ENCODE assay signal across 8 cellular contexts in genomic region chrX:153970398-153971123, GRCh38. TPM values are rescaled to one million over a fixed set of nuclear protein-coding genes. Genes with fewer than 3 reads are reported as not detected.
A peak's percentile ranks its signal among the peaks of the same experiment; 100 is the strongest.
DNase-seq lines count a peak whose midpoint lies in the region; ATAC-seq, FAIRE-seq and TF ChIP-seq lines count a peak whose summit lies in the region.

No MANE protein-coding gene starts in this region.

- TSS peak; percentile 57 for BruUV-seq in HepG2 (replicated peaks; lab: Mats Ljungman, UMichigan)

- H3K4me3 ChIP-seq in ACC112 (ENCODE audit: low read depth, low read length): peak overlapping the region; percentile 87
- peak overlapping the region; percentile 92 for H3K4me3 ChIP-seq in GM12865 (ENCODE audit: low read depth, low read length)
- peak overlapping the region; percentile 48 for H3K4me3 ChIP-seq in colonic mucosa
- H3K4me3 ChIP-seq in HepG2 (replicated peaks in 1 of 3; ENCODE audit: insufficient read depth in 1 of 3, low read depth in 2 of 3, low read length in 3 of 3): peak overlapping the region; percentile 85 to 90 (median 89)

- peaks cover 38% of the 10 kb centered on the region for H4K20me1 ChIP-seq in HepG2 (ENCODE audit: insufficient read depth, low read length)

- peak overlapping the region; percentile 47 for H3K4me2 ChIP-seq in HepG2 (ENCODE audit: low read depth, low read length)

- in situ Hi-C loops in HepG2 (cut with HindIII; ENCODE audit: extremely low pct_ligation_motif_present, low pct_unique_long_range_greater_than_20kb): loop anchor here (5.0 kb wide), 1 partner anchor 42 kb away; no protein-coding TSS in a partner anchor

- H3K36me3 ChIP-seq in ACC112 (ENCODE audit: insufficient read depth, low read length): no peaks in the 10 kb centered on the region
- H3K36me3 ChIP-seq in colonic mucosa: no peaks in the 10 kb centered on the region
- peaks cover 3 to 11% of the 10 kb centered on the region in 2 experiments; a peak in 3 of 5 replicates for H3K36me3 ChIP-seq in HepG2 (replicated peaks in 1 of 2; ENCODE audit: control insufficient read depth in 1 of 2, insufficient read depth in 2 of 2, low read length in 2 of 2)

- peak overlapping the region; percentile 99 for H3K27ac ChIP-seq in ACC112 (ENCODE audit: low read depth, low read length)
- peak overlapping the region; percentile 98 for H3K27ac ChIP-seq in colonic mucosa
- H3K27ac ChIP-seq in HepG2 (ENCODE audit: extremely low read length, insufficient read depth, low read length): peak overlapping the region; percentile 100

- H3K9ac ChIP-seq in colonic mucosa (ENCODE audit: low read depth in 2 of 2, low read length in 2 of 2): peak overlapping the region; percentile 54 to 87
- peak overlapping the region; percentile 100 for H3K9ac ChIP-seq in HepG2 (ENCODE audit: insufficient read depth, low read depth, low read length)

- intact Hi-C loops in colonic mucosa (cut with DNase I): no loop called here
- intact Hi-C loops in HepG2 (cut with micrococcal nuclease; ENCODE audit: unreplicated experiment): no loop called here

- H2AFZ ChIP-seq in ACC112 (ENCODE audit: low read length, unreplicated experiment) (no peak overlapping the region), HepG2 (ENCODE audit: low read length) (no peak overlapping the region)

- 0% methylated on average over 24 of the region's 47 CpGs for WGBS in HepG2 (ENCODE audit: low lambda C conversion rate)

- H3K9me3 ChIP-seq in colonic mucosa (no peaks in the 10 kb centered on the region), HepG2 (ENCODE audit: low read length) (no peaks in the 10 kb centered on the region)

- no peaks in the 10 kb centered on the region for H3K27me3 ChIP-seq in ACC112 (ENCODE audit: insufficient read depth, low read length)
- no peaks in the 10 kb centered on the region for H3K27me3 ChIP-seq in colonic mucosa
- H3K27me3 ChIP-seq in HepG2 (ENCODE audit: control insufficient read depth in 1 of 2, insufficient read depth in 2 of 2, low read length in 2 of 2): no peaks in the 10 kb centered on the region; a peak in 1 of 5 replicates

- FAIRE-seq in HTR-8/SVneo (lab: Jason Lieb, UNC) (no peak), HepG2 (lab: Jason Lieb, UNC) (no peak)

- H3K4me1 ChIP-seq in ACC112 (ENCODE audit: control insufficient read depth, insufficient read depth, low read length, unreplicated experiment) (peaks cover 32% of the 10 kb centered on the region), colonic mucosa (peaks cover 14% of the 10 kb centered on the region), HepG2 (ENCODE audit: insufficient read depth, low read length) (peaks cover 57% of the 10 kb centered on the region)

- peak; percentile 38 for DNase-seq in GM12865 (ENCODE audit: low read depth)
- DNase-seq in HTR-8/SVneo (ENCODE audit: insufficient read length, low spot score): peak; percentile 10
- DNase-seq in colonic mucosa: peak; percentile 53
- DNase-seq in HepG2 (ENCODE audit: low spot score): peak; percentile 29
- peak; percentile 52 for DNase-seq in stromal cell of bone marrow (ENCODE audit: low read depth)

- POLR2A ChIA-PET in HepG2 (lab: Yijun Ruan, JAX): interaction anchor here (0.6 to 6.3 kb wide), 8 partner anchors 23 to 164 kb away, joined by 3 to 54 read pairs (median 4); partner anchors contain the start of gene NAA10

- peaks cover 60% of the 10 kb centered on the region for H3K79me2 ChIP-seq in ACC112 (ENCODE audit: control insufficient read depth, insufficient read depth, low read length, unreplicated experiment)
- H3K79me2 ChIP-seq in HepG2 (ENCODE audit: insufficient read depth, low read length): peaks cover 59% of the 10 kb centered on the region

- CTCF ChIA-PET in HepG2 (lab: Yijun Ruan, JAX; ENCODE audit: low intra/inter-chr PET ratio, low total read pairs): no interaction called here

- TF ChIP-seq POLR2A in Raji (IDR thresholded peaks at IDR 0.05; ENCODE audit: insufficient read depth, low read depth, low read length) (peak; percentile 46), HepG2 (IDR thresholded peaks at IDR 0.05; ENCODE audit: insufficient read depth in 1 of 2, low read depth in 2 of 2, low read length in 2 of 2) (peak in 1 of 2 experiments; percentile 52; a peak in 1 of 4 replicates)

- TF ChIP-seq CTCF in GM12865 (IDR thresholded peaks at IDR 0.05; ENCODE audit: insufficient read depth, low read depth, low read length, missing control alignments) (no peak), colonic mucosa (IDR thresholded peaks at IDR 0.05) (no peak), HepG2 (CRISPR knock-in tag; IDR thresholded peaks at IDR 0.05) (no peak)

- no peak for TF ChIP-seq RAD21 in HepG2 (CRISPR knock-in tag; IDR thresholded peaks at IDR 0.05)

- ATAC-seq in HepG2 (peak; percentile 2), GM21619 (IDR thresholded peaks at IDR 0.05; ENCODE audit: unreplicated experiment) (no peak)

- no peak for TF ChIP-seq EP300 in HepG2 (IDR thresholded peaks at IDR 0.05; ENCODE audit: low read depth in 2 of 2, low read length in 2 of 2)
- no peak for TF ChIP-seq EP300 in HepG2 (CRISPR knock-in tag; IDR thresholded peaks at IDR 0.05; ENCODE audit: borderline replicate concordance)

RNA-seq across cellular contexts. Expression of gene HCFC1, which starts 1.1 kb away (rescaled TPM):
- total RNA-seq in colonic mucosa (10 to 100 TPM; 36.6 to 80.5 TPM), HepG2 (2016; rRNA removed; fragmentation: Illumina TruSeq; extraction: Trizol) (17.8 and 24.0 TPM in 2 replicates)
- 3.1 and 3.2 TPM in 2 replicates for total RNA-seq in HepG2 (2016; cell fraction: cytosol; rRNA removed; fragmentation: Illumina TruSeq; extraction: Trizol; ENCODE audit: low read depth)
- 18.3 and 20.3 TPM in 2 replicates for total RNA-seq in HepG2 (2016; cell fraction: insoluble cytoplasmic fraction; rRNA removed; fragmentation: Illumina TruSeq; extraction: Trizol)
- 11.9 and 12.8 TPM in 2 replicates for total RNA-seq in HepG2 (2016; cell fraction: membrane; rRNA removed; fragmentation: Illumina TruSeq; extraction: Trizol)
- 17.9 and 21.9 TPM in 2 replicates for total RNA-seq in HepG2 (2016; cell fraction: nucleus; rRNA removed; fragmentation: Illumina TruSeq; extraction: Trizol)
- 5.8 TPM in 2 replicates for polyA plus RNA-seq in HepG2 (2011; rRNA removed)
- polyA plus RNA-seq in HepG2 (2011; cell fraction: cytosol; rRNA removed): 4.6 and 5.7 TPM in 2 replicates
- polyA plus RNA-seq in HepG2 (2011; cell fraction: nucleus; rRNA removed): 27.7 and 34.4 TPM in 2 replicates
- 18.3 and 21.2 TPM in 2 replicates for polyA plus RNA-seq in HepG2 (2012)
- polyA plus RNA-seq in HepG2 (2016; cell fraction: cytosol; fragmentation: Illumina TruSeq; extraction: Trizol; ENCODE audit: low read depth): 2.2 and 2.6 TPM in 2 replicates
- polyA plus RNA-seq in HepG2 (2016; cell fraction: insoluble cytoplasmic fraction; fragmentation: Illumina TruSeq; extraction: Trizol; ENCODE audit: low read depth): 32.5 and 46.4 TPM in 2 replicates
- polyA plus RNA-seq in HepG2 (2016; cell fraction: membrane; fragmentation: Illumina TruSeq; extraction: Trizol; ENCODE audit: low read depth): 7.0 and 9.4 TPM in 2 replicates
- 60.1 and 68.4 TPM in 2 replicates for polyA plus RNA-seq in HepG2 (2016; cell fraction: nucleus; fragmentation: Illumina TruSeq; extraction: Trizol; ENCODE audit: insufficient read depth, low read depth)
- polyA minus RNA-seq in HepG2 (2011; rRNA and poly(A)+ RNA removed; ENCODE audit: low replicate concordance): 16.9 and 25.4 TPM in 2 replicates
- polyA minus RNA-seq in HepG2 (2011; cell fraction: cytosol; rRNA and poly(A)+ RNA removed): 17.9 and 19.6 TPM in 2 replicates
- 10.3 and 14.4 TPM in 2 replicates for polyA minus RNA-seq in HepG2 (2011; cell fraction: nucleus; rRNA and poly(A)+ RNA removed)

RNA-seq across cellular contexts. Expression of gene TMEM187, which starts 2.0 kb away (rescaled TPM):
- total RNA-seq in colonic mucosa: 10 to 100 TPM in 1 of 2 donors, 1 to 10 TPM in 1; 8.7 to 19.2 TPM
- total RNA-seq in HepG2 (2016; rRNA removed; fragmentation: Illumina TruSeq; extraction: Trizol): 1.7 and 2.2 TPM in 2 replicates
- 0.40 and 0.53 TPM in 2 replicates for total RNA-seq in HepG2 (2016; cell fraction: cytosol; rRNA removed; fragmentation: Illumina TruSeq; extraction: Trizol; ENCODE audit: low read depth)
- total RNA-seq in HepG2 (2016; cell fraction: insoluble cytoplasmic fraction; rRNA removed; fragmentation: Illumina TruSeq; extraction: Trizol): 2.0 and 3.2 TPM in 2 replicates
- total RNA-seq in HepG2 (2016; cell fraction: membrane; rRNA removed; fragmentation: Illumina TruSeq; extraction: Trizol): 1.1 and 1.3 TPM in 2 replicates
- 2.5 and 3.6 TPM in 2 replicates for total RNA-seq in HepG2 (2016; cell fraction: nucleus; rRNA removed; fragmentation: Illumina TruSeq; extraction: Trizol)
- polyA plus RNA-seq in HepG2 (2011; rRNA removed): 6.2 and 6.7 TPM in 2 replicates
- 7.0 and 11.0 TPM in 2 replicates for polyA plus RNA-seq in HepG2 (2011; cell fraction: cytosol; rRNA removed)
- 4.7 and 4.8 TPM in 2 replicates for polyA plus RNA-seq in HepG2 (2011; cell fraction: nucleus; rRNA removed)
- 5.0 and 5.4 TPM in 2 replicates for polyA plus RNA-seq in HepG2 (2012)
- polyA plus RNA-seq in HepG2 (2016; cell fraction: cytosol; fragmentation: Illumina TruSeq; extraction: Trizol; ENCODE audit: low read depth): 0.63 and 0.91 TPM in 2 replicates
- 1.3 and 2.0 TPM in 2 replicates for polyA plus RNA-seq in HepG2 (2016; cell fraction: insoluble cytoplasmic fraction; fragmentation: Illumina TruSeq; extraction: Trizol; ENCODE audit: low read depth)
- polyA plus RNA-seq in HepG2 (2016; cell fraction: membrane; fragmentation: Illumina TruSeq; extraction: Trizol; ENCODE audit: low read depth): 0.69 and 1.2 TPM in 2 replicates
- 3.0 and 3.8 TPM in 2 replicates for polyA plus RNA-seq in HepG2 (2016; cell fraction: nucleus; fragmentation: Illumina TruSeq; extraction: Trizol; ENCODE audit: insufficient read depth, low read depth)
- 9.2 and 13.1 TPM in 2 replicates for polyA minus RNA-seq in HepG2 (2011; rRNA and poly(A)+ RNA removed; ENCODE audit: low replicate concordance)
- polyA minus RNA-seq in HepG2 (2011; cell fraction: cytosol; rRNA and poly(A)+ RNA removed): 3.5 and 3.7 TPM in 2 replicates
- polyA minus RNA-seq in HepG2 (2011; cell fraction: nucleus; rRNA and poly(A)+ RNA removed): 1.4 and 3.5 TPM in 2 replicates

RNA-seq across cellular contexts. Expression of gene RENBP, which starts 26.1 kb away (rescaled TPM):
- total RNA-seq in colonic mucosa (1 to 10 TPM; 3.3 to 5.0 TPM), HepG2 (2016; rRNA removed; fragmentation: Illumina TruSeq; extraction: Trizol) (0.77 and 1.4 TPM in 2 replicates)
- not detected in 2 replicates for total RNA-seq in HepG2 (2016; cell fraction: cytosol; rRNA removed; fragmentation: Illumina TruSeq; extraction: Trizol; ENCODE audit: low read depth)
- total RNA-seq in HepG2 (2016; cell fraction: insoluble cytoplasmic fraction; rRNA removed; fragmentation: Illumina TruSeq; extraction: Trizol): 0.48 and 1.3 TPM in 2 replicates
- 0.31 and 0.34 TPM in 2 replicates for total RNA-seq in HepG2 (2016; cell fraction: membrane; rRNA removed; fragmentation: Illumina TruSeq; extraction: Trizol)
- 0.78 and 1.4 TPM in 2 replicates for total RNA-seq in HepG2 (2016; cell fraction: nucleus; rRNA removed; fragmentation: Illumina TruSeq; extraction: Trizol)
- 2.0 and 2.6 TPM in 2 replicates for polyA plus RNA-seq in HepG2 (2011; rRNA removed)
- 2.7 and 3.2 TPM in 2 replicates for polyA plus RNA-seq in HepG2 (2011; cell fraction: cytosol; rRNA removed)
- 7.0 and 9.2 TPM in 2 replicates for polyA plus RNA-seq in HepG2 (2011; cell fraction: nucleus; rRNA removed)
- 1.5 and 2.1 TPM in 2 replicates for polyA plus RNA-seq in HepG2 (2012)
- polyA plus RNA-seq in HepG2 (2016; cell fraction: cytosol; fragmentation: Illumina TruSeq; extraction: Trizol; ENCODE audit: low read depth): 0.29 and 0.48 TPM in 2 replicates
- polyA plus RNA-seq in HepG2 (2016; cell fraction: insoluble cytoplasmic fraction; fragmentation: Illumina TruSeq; extraction: Trizol; ENCODE audit: low read depth): 0.72 and 1.8 TPM in 2 replicates
- polyA plus RNA-seq in HepG2 (2016; cell fraction: membrane; fragmentation: Illumina TruSeq; extraction: Trizol; ENCODE audit: low read depth): 0.16 and 0.45 TPM in 2 replicates
- 0.89 and 1.6 TPM in 2 replicates for polyA plus RNA-seq in HepG2 (2016; cell fraction: nucleus; fragmentation: Illumina TruSeq; extraction: Trizol; ENCODE audit: insufficient read depth, low read depth)
- polyA minus RNA-seq in HepG2 (2011; rRNA and poly(A)+ RNA removed; ENCODE audit: low replicate concordance): 3.3 TPM in 1 of 2 replicates, not detected in the other
- 0.53 and 1.5 TPM in 2 replicates for polyA minus RNA-seq in HepG2 (2011; cell fraction: cytosol; rRNA and poly(A)+ RNA removed)
- polyA minus RNA-seq in HepG2 (2011; cell fraction: nucleus; rRNA and poly(A)+ RNA removed): 1.6 and 1.7 TPM in 2 replicates

RNA-seq across cellular contexts. Expression of gene NAA10, which starts 35.7 kb away (rescaled TPM):
- total RNA-seq in colonic mucosa (100 to 1,000 TPM in 1 of 2 donors, 10 to 100 TPM in 1; 55.9 to 115 TPM), HepG2 (2016; rRNA removed; fragmentation: Illumina TruSeq; extraction: Trizol) (51.1 and 51.7 TPM in 2 replicates)
- total RNA-seq in HepG2 (2016; cell fraction: cytosol; rRNA removed; fragmentation: Illumina TruSeq; extraction: Trizol; ENCODE audit: low read depth): 55.8 and 62.5 TPM in 2 replicates
- total RNA-seq in HepG2 (2016; cell fraction: insoluble cytoplasmic fraction; rRNA removed; fragmentation: Illumina TruSeq; extraction: Trizol): 47.6 and 50.9 TPM in 2 replicates
- total RNA-seq in HepG2 (2016; cell fraction: membrane; rRNA removed; fragmentation: Illumina TruSeq; extraction: Trizol): 52.1 and 59.2 TPM in 2 replicates
- 27.3 and 30.2 TPM in 2 replicates for total RNA-seq in HepG2 (2016; cell fraction: nucleus; rRNA removed; fragmentation: Illumina TruSeq; extraction: Trizol)
- 49.1 and 49.2 TPM in 2 replicates for polyA plus RNA-seq in HepG2 (2011; rRNA removed)
- 61.9 and 80.7 TPM in 2 replicates for polyA plus RNA-seq in HepG2 (2011; cell fraction: cytosol; rRNA removed)
- polyA plus RNA-seq in HepG2 (2011; cell fraction: nucleus; rRNA removed): 84.9 and 98.2 TPM in 2 replicates
- 45.4 and 52.3 TPM in 2 replicates for polyA plus RNA-seq in HepG2 (2012)
- polyA plus RNA-seq in HepG2 (2016; cell fraction: cytosol; fragmentation: Illumina TruSeq; extraction: Trizol; ENCODE audit: low read depth): 168 and 195 TPM in 2 replicates
- polyA plus RNA-seq in HepG2 (2016; cell fraction: insoluble cytoplasmic fraction; fragmentation: Illumina TruSeq; extraction: Trizol; ENCODE audit: low read depth): 99.2 and 109 TPM in 2 replicates
- polyA plus RNA-seq in HepG2 (2016; cell fraction: membrane; fragmentation: Illumina TruSeq; extraction: Trizol; ENCODE audit: low read depth): 92.8 and 108 TPM in 2 replicates
- polyA plus RNA-seq in HepG2 (2016; cell fraction: nucleus; fragmentation: Illumina TruSeq; extraction: Trizol; ENCODE audit: insufficient read depth, low read depth): 92.2 and 97.8 TPM in 2 replicates
- 30.3 and 98.8 TPM in 2 replicates for polyA minus RNA-seq in HepG2 (2011; rRNA and poly(A)+ RNA removed; ENCODE audit: low replicate concordance)
- 14.6 and 17.3 TPM in 2 replicates for polyA minus RNA-seq in HepG2 (2011; cell fraction: cytosol; rRNA and poly(A)+ RNA removed)
- polyA minus RNA-seq in HepG2 (2011; cell fraction: nucleus; rRNA and poly(A)+ RNA removed): 23.7 and 25.0 TPM in 2 replicates

RNA-seq across cellular contexts. Expression of gene ARHGAP4, which starts 44.5 kb away (rescaled TPM):
- total RNA-seq in colonic mucosa (10 to 100 TPM; 19.9 to 30.0 TPM), HepG2 (2016; rRNA removed; fragmentation: Illumina TruSeq; extraction: Trizol) (0.64 TPM in 1 of 2 replicates, not detected in the other)
- not detected in 2 replicates for total RNA-seq in HepG2 (2016; cell fraction: cytosol; rRNA removed; fragmentation: Illumina TruSeq; extraction: Trizol; ENCODE audit: low read depth)
- 0.22 TPM in 1 of 2 replicates, not detected in the other for total RNA-seq in HepG2 (2016; cell fraction: insoluble cytoplasmic fraction; rRNA removed; fragmentation: Illumina TruSeq; extraction: Trizol)
- 0.28 TPM in 1 of 2 replicates, not detected in the other for total RNA-seq in HepG2 (2016; cell fraction: membrane; rRNA removed; fragmentation: Illumina TruSeq; extraction: Trizol)
- 0.41 TPM in 1 of 2 replicates, not detected in the other for total RNA-seq in HepG2 (2016; cell fraction: nucleus; rRNA removed; fragmentation: Illumina TruSeq; extraction: Trizol)
- polyA plus RNA-seq in HepG2 (2011; rRNA removed): 0.57 and 1.1 TPM in 2 replicates
- polyA plus RNA-seq in HepG2 (2011; cell fraction: cytosol; rRNA removed): 0.10 and 0.19 TPM in 2 replicates
- polyA plus RNA-seq in HepG2 (2011; cell fraction: nucleus; rRNA removed): 7.0 and 9.1 TPM in 2 replicates
- 0.35 and 0.59 TPM in 2 replicates for polyA plus RNA-seq in HepG2 (2012)
- polyA plus RNA-seq in HepG2 (2016; cell fraction: cytosol; fragmentation: Illumina TruSeq; extraction: Trizol; ENCODE audit: low read depth): not detected in 2 replicates
- not detected in 2 replicates for polyA plus RNA-seq in HepG2 (2016; cell fraction: insoluble cytoplasmic fraction; fragmentation: Illumina TruSeq; extraction: Trizol; ENCODE audit: low read depth)
- not detected in 2 replicates for polyA plus RNA-seq in HepG2 (2016; cell fraction: membrane; fragmentation: Illumina TruSeq; extraction: Trizol; ENCODE audit: low read depth)
- 0.64 and 1.9 TPM in 2 replicates for polyA plus RNA-seq in HepG2 (2016; cell fraction: nucleus; fragmentation: Illumina TruSeq; extraction: Trizol; ENCODE audit: insufficient read depth, low read depth)
- polyA minus RNA-seq in HepG2 (2011; rRNA and poly(A)+ RNA removed; ENCODE audit: low replicate concordance): 1.6 and 1.8 TPM in 2 replicates
- 1.1 TPM in 1 of 2 replicates, not detected in the other for polyA minus RNA-seq in HepG2 (2011; cell fraction: cytosol; rRNA and poly(A)+ RNA removed)
- polyA minus RNA-seq in HepG2 (2011; cell fraction: nucleus; rRNA and poly(A)+ RNA removed): 1.2 and 2.8 TPM in 2 replicates
